Comparison of ENCODE assay signal across 8 cellular contexts in genomic region chr17:410674-411401, GRCh38. TPM values are rescaled to one million over a fixed set of nuclear protein-coding genes. Genes with fewer than 3 reads are reported as not detected.
A peak's percentile ranks its signal among the peaks of the same experiment; 100 is the strongest.
DNase-seq lines count a peak whose midpoint lies in the region; ATAC-seq and TF ChIP-seq lines count a peak whose summit lies in the region.

No MANE protein-coding gene starts in this region.

- no peaks in the 10 kb centered on the region for H3K9me3 Mint-ChIP-seq in activated naive CD8-positive, alpha-beta T cell (ENCODE audit: low read depth)

- in situ Hi-C loops in Panc1 (cut with HindIII; ENCODE audit: low pct_unique_long_range_greater_than_20kb, low sequenced_read_pairs) = no loop called here
- in situ Hi-C loops in gastrocnemius medialis (cut with MboI; ENCODE audit: low sequenced_read_pairs in 4 of 4) = no loop called here

- H3K36me3 ChIP-seq in Panc1 (ENCODE audit: control insufficient read depth, insufficient read depth, low read length) = no peaks in the 10 kb centered on the region
- peaks cover 0 to 9% of the 10 kb centered on the region in 2 donors for H3K36me3 ChIP-seq in gastrocnemius medialis

- H3K27me3 Mint-ChIP-seq in activated naive CD8-positive, alpha-beta T cell = no peaks in the 10 kb centered on the region

- no peaks in the 10 kb centered on the region for H3K36me3 Mint-ChIP-seq in activated naive CD8-positive, alpha-beta T cell

- TF ChIP-seq CTCF in Panc1 (IDR thresholded peaks at IDR 0.05) (no peak), gastrocnemius medialis (IDR thresholded peaks at IDR 0.05 in 4 of 5, conservative IDR thresholded peaks at IDR 0.05 in 1 of 5) (no peak)

- H3K4me3 ChIP-seq in Panc1 (ENCODE audit: low read depth in 2 of 2, low read length in 2 of 2) = peak overlapping the region; percentile 61 to 73
- H3K4me3 ChIP-seq in gastrocnemius medialis = peak overlapping the region; percentile 70 to 94 (median 82)

- CTCF ChIA-PET in Panc1 (lab: Charles Lee) = interaction anchor here (0.6 kb wide), 3 partner anchors 153 to 304 kb away, joined by 5 to 6 read pairs (median 5); partner anchors contain the start of gene VPS53

- H3K27me3 ChIP-seq in Panc1 (ENCODE audit: control insufficient read depth, insufficient read depth, low read length) (no peaks in the 10 kb centered on the region), gastrocnemius medialis (no peaks in the 10 kb centered on the region)

- peak overlapping the region; percentile 49 for H3K27ac ChIP-seq in Panc1 (ENCODE audit: low read length)
- peak overlapping the region; percentile 39 to 76 (median 65) for H3K27ac ChIP-seq in gastrocnemius medialis

- no peak for DNase-seq in Right ventricle myocardium inferior (ENCODE audit: missing footprints)
- DNase-seq in cardiac septum (ENCODE audit: low spot score) = no peak
- DNase-seq in Panc1 (ENCODE audit: low read depth, low spot score) = no peak
- DNase-seq in left cardiac atrium = no peak
- no peak for DNase-seq in gastrocnemius medialis
- no peak for DNase-seq in Kasumi-1 (lab: John Stamatoyannopoulos, UW)
- no peak for DNase-seq in posterior vena cava (ENCODE audit: low spot score)

- intact Hi-C loops in Right ventricle myocardium inferior (cut with DNase I) (loop anchor here (2.0 kb wide), 2 partner anchors 290 to 570 kb away; no protein-coding TSS in a partner anchor), cardiac septum (cut with DNase I) (loop anchor here (1.0 kb wide), 1 partner anchor 289 kb away; no protein-coding TSS in a partner anchor), Panc1 (cut with micrococcal nuclease; ENCODE audit: unreplicated experiment) (no loop called here), left cardiac atrium (cut with DNase I) (loop anchor here in 1 of 2 donors (5.0 kb wide), 1 partner anchor 286 kb away; no protein-coding TSS in a partner anchor), gastrocnemius medialis (cut with DNase I; ENCODE audit: low total_unique reads) (loop anchor here (5.0 kb wide), 1 partner anchor 586 kb away; the partner anchor contains the start of gene TIMM22), posterior vena cava (cut with DNase I) (loop anchor here in 1 of 2 donors (5.0 kb wide), 1 partner anchor 291 kb away; no protein-coding TSS in a partner anchor)

- POLR2A ChIA-PET in Panc1 (lab: Charles Lee) = no interaction called here

- H3K4me1 ChIP-seq in Panc1 (ENCODE audit: control insufficient read depth, insufficient read depth, low read length) (peaks cover 2% of the 10 kb centered on the region; the same call in 1 of the 2 replicates), gastrocnemius medialis (peaks cover 13 to 14% of the 10 kb centered on the region in 2 donors)

- H3K4me3 Mint-ChIP-seq in activated naive CD8-positive, alpha-beta T cell = peak overlapping the region; percentile 97

- TF ChIP-seq POLR2A in gastrocnemius medialis (IDR thresholded peaks at IDR 0.05) = no peak

- BruUV-seq in Panc1 (replicated peaks; lab: Mats Ljungman, UMichigan) = no TSS peak

- peaks cover 56% of the 10 kb centered on the region for H3K4me1 Mint-ChIP-seq in activated naive CD8-positive, alpha-beta T cell (ENCODE audit: low read depth)

- no peaks in the 10 kb centered on the region for H3K9me3 ChIP-seq in Panc1 (ENCODE audit: control insufficient read depth, insufficient read depth, low read depth, low read length)
- H3K9me3 ChIP-seq in gastrocnemius medialis = no peaks in the 10 kb centered on the region

- ATAC-seq in Right ventricle myocardium inferior (peak; percentile 1), Panc1 (peak; percentile 35), left cardiac atrium (peak; percentile 19), gastrocnemius medialis (no peak)

- H3K27ac Mint-ChIP-seq in activated naive CD8-positive, alpha-beta T cell = peak overlapping the region; percentile 93

RNA-seq across cellular contexts. Expression of gene RFLNB, which starts 34.9 kb away (rescaled TPM):
- 23.0 TPM for total RNA-seq in Right ventricle myocardium inferior
- 9.0 TPM for total RNA-seq in cardiac septum
- total RNA-seq in Panc1 (2021; ENCODE audit: unreplicated experiment) = 65.7 TPM
- 45.7 TPM for polyA plus RNA-seq in Panc1 (2012; ENCODE audit: insufficient read length)
- total RNA-seq in left cardiac atrium = 10 to 100 TPM; 21.5 to 39.6 TPM
- 10 to 100 TPM in 1 of 4 donors, 1 to 10 TPM in 3; 5.5 to 11.0 (median 5.6) TPM for total RNA-seq in gastrocnemius medialis
- total RNA-seq in posterior vena cava = 100 to 1,000 TPM in 1 of 2 donors, 10 to 100 TPM in 1; 69.7 to 133 TPM

RNA-seq across cellular contexts. Expression of gene RPH3AL, which starts 58.2 kb away (rescaled TPM):
- total RNA-seq in Right ventricle myocardium inferior (3.6 TPM), cardiac septum (5.5 TPM), Panc1 (2021; ENCODE audit: unreplicated experiment) (2.2 TPM), left cardiac atrium (10 to 100 TPM in 1 of 2 donors, 1 to 10 TPM in 1; 5.9 to 10.9 TPM), gastrocnemius medialis (10 to 100 TPM in 2 of 4 donors, 1 to 10 TPM in 2; 6.3 to 14.4 (median 10.8) TPM), posterior vena cava (10 to 100 TPM in 1 of 2 donors, 1 to 10 TPM in 1; 9.7 to 11.2 TPM)
- polyA plus RNA-seq in Panc1 (2012; ENCODE audit: insufficient read length) = 2.9 TPM

Comparison
In these comparisons a context has a peak if more than half of its experiments do, and no peak if none do; other contexts are left out.
1. ATAC-seq: peak in Right ventricle myocardium inferior (single experiment), Panc1 (single experiment) and left cardiac atrium (2 of 2); none in gastrocnemius medialis (0 of 2).